ENCODE assay signal across 23 cellular contexts in genomic region chr17:69401251-69401650, GRCh38.
"Had no signal": no experiment of that assay in that cellular context is flagged by ENCODE, and none has a peak within 500 bp of the region (broad histone marks: within the 10 kb centered on the region; RNA-seq: fewer than 3 reads in every experiment).

No MANE protein-coding gene starts in this region.

- H3K4me1 ChIP-seq: SJSA1 had no signal

- H3K27me3 ChIP-seq: SJSA1 had no signal

- DNase-seq: IMR-90, Karpas-422, KG1, MM.1S, NCI-H1092 treated with DMSO at 0.1 percent for 48 hours, NCI-H1436, NCI-H187, NCI-H2029, NCI-H2081 treated with DMSO at 0.1 percent for 48 hours, NCI-H2171, NCI-H226, NCI-H446, NCI-H510A, NCI-H524 treated with DMSO at 0.1 percent for 48 hours, NCI-H69, NCI-H774, OCI-M1, Right ventricle myocardium superior, RPMI8226, SIG-M5 had no signal

- H3K4me3 ChIP-seq: SJSA1, SK-N-MC had no signal

- H3K36me3 ChIP-seq: SJSA1 had no signal

- H3K9me3 ChIP-seq: SJSA1 had no signal

- FAIRE-seq: HepG2 had no signal

- H3K27ac ChIP-seq: SJSA1, SK-N-MC had no signal
